ENCODE assay signal across 28 cellular contexts in the genomic region with DNA sequence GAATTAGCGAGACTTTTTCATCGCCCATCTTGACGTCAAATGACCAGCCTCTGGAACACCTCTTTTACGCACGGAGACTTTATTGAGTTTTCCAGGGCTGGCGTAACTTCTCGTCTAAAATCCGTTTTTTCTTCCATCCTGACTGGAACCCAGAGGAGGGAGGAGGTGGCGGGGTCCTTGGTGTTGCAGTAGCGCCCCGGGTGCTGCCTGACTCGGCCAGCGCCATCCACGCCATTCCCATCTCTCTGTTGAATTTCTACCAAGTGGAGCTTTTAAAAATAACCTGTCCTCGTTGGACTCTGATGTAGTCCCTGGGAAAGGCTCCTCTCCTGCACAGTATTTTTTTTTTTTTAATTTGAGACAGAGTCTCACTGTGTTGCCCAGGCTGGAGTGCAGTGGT.
"Had no signal": no experiment of that assay in that cellular context is flagged by ENCODE, and none has a peak within 500 bp of the region (broad histone marks: within the 10 kb centered on the region; RNA-seq: fewer than 3 reads in every experiment).

No MANE protein-coding gene starts in this region.

- H3K27me3 Mint-ChIP-seq: stimulated activated naive B cell treated with anti-CD40 and anti-IgM and Interleukin-4, amounts not matched to agents 10 μg/mL and 1 μg/mL and 100 μg/mL, for 72 hours; stimulated activated naive CD8-positive, alpha-beta T cell treated with anti-CD3 and anti-CD28 coated beads, Interleukin-15, amount 100 ng/mL, for 72 hours; stimulated activated naive CD8-positive, alpha-beta T cell treated with anti-CD3 and anti-CD28 coated beads, Interleukin-15, Interleukin-2, amounts not matched to agents 100 ng/mL and 50 ng/mL, for 24 hours; type B pancreatic cell had no signal

- H3K4me1 ChIP-seq: thyroid gland, vagina had no signal

- H3K27me3 ChIP-seq: stomach, suprapubic skin, testis, thyroid gland, tibial artery, tibial nerve, transverse colon, upper lobe of left lung, upper lobe of right lung, uterus, vagina had no signal

- H3K36me3 Mint-ChIP-seq: stimulated activated effector memory CD8-positive, alpha-beta T cell treated with anti-CD3 and anti-CD28 coated beads, Interleukin-12 subunit alpha, Interleukin-12 subunit beta, amount 100 ng/mL, for 72 hours had no signal

- H3K4me3 Mint-ChIP-seq: stimulated activated effector memory CD8-positive, alpha-beta T cell treated with anti-CD3 and anti-CD28 coated beads, Interleukin-12 subunit alpha, Interleukin-12 subunit beta, amount 100 ng/mL, for 72 hours; stimulated activated naive B cell treated with anti-CD40 and anti-IgM and Interleukin-4, amounts not matched to agents 10 μg/mL and 1 μg/mL and 100 μg/mL, for 72 hours; stimulated activated naive CD8-positive, alpha-beta T cell treated with anti-CD3 and anti-CD28 coated beads, Interleukin-15, amount 100 ng/mL, for 72 hours; stimulated activated naive CD8-positive, alpha-beta T cell treated with anti-CD3 and anti-CD28 coated beads, Interleukin-15, Interleukin-2, amounts not matched to agents 100 ng/mL and 50 ng/mL, for 24 hours; type B pancreatic cell had no signal

- H3K27ac Mint-ChIP-seq: stimulated activated effector memory CD8-positive, alpha-beta T cell treated with anti-CD3 and anti-CD28 coated beads, Interleukin-12 subunit alpha, Interleukin-12 subunit beta, amount 100 ng/mL, for 72 hours; stimulated activated naive CD8-positive, alpha-beta T cell treated with anti-CD3 and anti-CD28 coated beads, Interleukin-15, Interleukin-2, amounts not matched to agents 100 ng/mL and 50 ng/mL, for 24 hours; type B pancreatic cell had no signal

- H3K36me3 ChIP-seq: suprapubic skin, thoracic aorta, thyroid gland, transverse colon, uterus, vagina had no signal

- DNase-seq: stimulated activated CD4-positive, alpha-beta T cell treated with anti-CD3 and anti-CD28 coated beads, Interleukin-2, amount 100 ng/mL, for 48 hours; stimulated activated CD4-positive, alpha-beta T cell treated with anti-CD3 and anti-CD28 coated beads, Interleukin-4, amount 100 ng/mL, for 1 hour; stimulated activated CD4-positive, alpha-beta T cell treated with anti-CD3 and anti-CD28 coated beads, Interleukin-4, amount 100 ng/mL, for 24 hours; stimulated activated CD4-positive, alpha-beta T cell treated with anti-CD3 and anti-CD28 coated beads, Interleukin-4, amount 100 ng/mL, for 4 hours; stimulated activated CD8-positive, alpha-beta memory T cell treated with anti-CD3 and anti-CD28 coated beads, Interleukin-4, amount 100 ng/mL, for 48 hours; stimulated activated naive B cell treated with anti-CD40 and anti-IgM and Interleukin-4, amounts not matched to agents 10 μg/mL and 1 μg/mL and 100 μg/mL, for 72 hours; stimulated activated naive CD4-positive, alpha-beta T cell; stimulated activated naive CD4-positive, alpha-beta T cell treated with Interleukin-2 at 50 U/mL for 16 hours; stimulated activated naive CD8-positive, alpha-beta T cell treated with anti-CD3 and anti-CD28 coated beads, Interleukin-15, amount 100 ng/mL, for 72 hours; stimulated activated naive CD8-positive, alpha-beta T cell treated with anti-CD3 and anti-CD28 coated beads, Interleukin-15, Interleukin-2, amounts not matched to agents 100 U/mL and 50 U/mL, for 24 hours; stomach; substantia nigra; testis; thyroid gland; tibial artery; transverse colon; trophoblast cell; upper lobe of left lung; upper lobe of right lung; uterus had no signal

- FAIRE-seq: urothelium cell line had no signal

- H3K4me3 ChIP-seq: stomach, suprapubic skin, testis, thoracic aorta, thyroid gland, tibial artery, tibial nerve, transverse colon, upper lobe of left lung, upper lobe of right lung, uterus, vagina had no signal

- ATAC-seq: stimulated activated effector memory CD8-positive, alpha-beta T cell treated with anti-CD3 and anti-CD28 coated beads, Interleukin-12 subunit alpha, Interleukin-12 subunit beta, amount 100 ng/mL, for 72 hours; stimulated activated naive B cell treated with anti-CD40 and anti-IgM and Interleukin-4, amounts not matched to agents 10 μg/mL and 1 μg/mL and 100 μg/mL, for 72 hours; stimulated activated naive CD8-positive, alpha-beta T cell treated with anti-CD3 and anti-CD28 coated beads, Interleukin-15, amount 100 ng/mL, for 72 hours; stimulated activated naive CD8-positive, alpha-beta T cell treated with anti-CD3 and anti-CD28 coated beads, Interleukin-15, Interleukin-2, amounts not matched to agents 100 U/mL and 50 U/mL, for 24 hours; upper lobe of right lung had no signal

- H3K27ac ChIP-seq: stomach, suprapubic skin, testis, thoracic aorta, thyroid gland, tibial artery, tibial nerve, transverse colon, upper lobe of left lung, upper lobe of right lung, uterus, vagina had no signal

- H3K9me3 Mint-ChIP-seq: stimulated activated effector memory CD8-positive, alpha-beta T cell treated with anti-CD3 and anti-CD28 coated beads, Interleukin-12 subunit alpha, Interleukin-12 subunit beta, amount 100 ng/mL, for 72 hours; stimulated activated naive B cell treated with anti-CD40 and anti-IgM and Interleukin-4, amounts not matched to agents 10 μg/mL and 1 μg/mL and 100 μg/mL, for 72 hours; stimulated activated naive CD8-positive, alpha-beta T cell treated with anti-CD3 and anti-CD28 coated beads, Interleukin-15, amount 100 ng/mL, for 72 hours; stimulated activated naive CD8-positive, alpha-beta T cell treated with anti-CD3 and anti-CD28 coated beads, Interleukin-15, Interleukin-2, amounts not matched to agents 100 ng/mL and 50 ng/mL, for 24 hours had no signal

- H3K9me3 ChIP-seq: stomach, suprapubic skin, testis, thoracic aorta, thyroid gland, tibial artery, tibial nerve, transverse colon, upper lobe of left lung, upper lobe of right lung, uterus, vagina had no signal
